Comparison of ENCODE assay signal across 8 cellular contexts in the genomic region with DNA sequence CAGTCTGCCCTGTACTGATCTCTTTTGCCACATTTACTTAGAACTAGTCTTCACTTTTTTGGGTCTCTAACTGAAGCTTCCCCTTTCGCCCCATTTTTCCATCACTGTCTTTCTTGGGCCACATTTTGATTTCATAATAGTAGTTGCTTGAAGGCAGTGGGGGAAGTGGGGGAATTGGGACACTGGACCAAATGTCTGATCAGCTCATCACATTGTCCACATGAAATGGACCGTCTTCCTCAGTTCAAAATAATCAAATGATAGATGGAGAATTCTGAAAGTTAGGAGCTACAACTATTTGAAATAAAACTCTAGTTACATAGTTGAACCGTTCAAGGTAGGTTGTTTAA. TPM values are rescaled to one million over a fixed set of nuclear protein-coding genes. Genes with fewer than 3 reads are reported as not detected.
DNase-seq lines count a peak whose midpoint lies in the region; ATAC-seq and TF ChIP-seq lines count a peak whose summit lies in the region.

No MANE protein-coding gene starts in this region.

- H3K79me2 ChIP-seq in SU-DHL-6 (ENCODE audit: insufficient read depth, low read length), result peaks cover 55% of the 10 kb centered on the region

- DNase-seq in H7 (no peak), NCI-H2029 treated with DMSO at 0.1 percent for 48 hours (lab: John Stamatoyannopoulos, UW) (no peak), GOT3 (lab: John Stamatoyannopoulos, UW) (no peak), UCSD-AML1 (lab: John Stamatoyannopoulos, UW; ENCODE audit: unreplicated experiment) (no peak)

- H3K4me2 ChIP-seq in SU-DHL-6 (ENCODE audit: low read depth, low read length, poor library complexity, severe bottlenecking) (peak overlapping the region; percentile 90), skeletal muscle satellite cell (ENCODE audit: low read length) (peak overlapping the region; percentile 89)

- H3K9me3 ChIP-seq in SU-DHL-6 (ENCODE audit: insufficient read depth, low read length) (peaks cover 12% of the 10 kb centered on the region; the same call in 1 of the 2 replicates), gastroesophageal sphincter (no peaks in the 10 kb centered on the region), skeletal muscle satellite cell (replicated peaks; ENCODE audit: low read length) (no peaks in the 10 kb centered on the region)

- H3K27ac ChIP-seq in SU-DHL-6 (ENCODE audit: low read depth, low read length) (peak overlapping the region; percentile 56), gastroesophageal sphincter (peak overlapping the region; percentile 92 to 97 (median 94))

- H3K9me2 ChIP-seq in SU-DHL-6 (replicated peaks; ENCODE audit: insufficient read depth, low read length), result no peaks in the 10 kb centered on the region

- H2AFZ ChIP-seq in SU-DHL-6 (ENCODE audit: low read depth, low read length, severe bottlenecking), result peak overlapping the region; percentile 68

- peak; percentile 19 for ATAC-seq in gastroesophageal sphincter
- ATAC-seq in GM21515 (IDR thresholded peaks at IDR 0.05; ENCODE audit: unreplicated experiment), result no peak

- no peaks in the 10 kb centered on the region for H3K27me3 ChIP-seq in H7 (ENCODE audit: control insufficient read depth, insufficient read depth, low read length)
- no peaks in the 10 kb centered on the region for H3K27me3 ChIP-seq in SU-DHL-6 (ENCODE audit: low read length)
- H3K27me3 ChIP-seq in gastroesophageal sphincter, result no peaks in the 10 kb centered on the region
- no peaks in the 10 kb centered on the region for H3K27me3 ChIP-seq in skeletal muscle satellite cell (ENCODE audit: control insufficient read depth, insufficient read depth, low read length)

- H3K36me3 ChIP-seq in H7 (replicated peaks; ENCODE audit: control insufficient read depth, insufficient read depth, low read length) (no peaks in the 10 kb centered on the region), SU-DHL-6 (ENCODE audit: low read length) (peaks cover 25% of the 10 kb centered on the region), gastroesophageal sphincter (peaks cover 0 to 11% of the 10 kb centered on the region in 2 donors), skeletal muscle satellite cell (ENCODE audit: insufficient read depth, low read length) (peaks cover 13% of the 10 kb centered on the region)

- H3K4me3 ChIP-seq in H7 (ENCODE audit: insufficient read depth, low read depth, low read length) (peak overlapping the region; percentile 96), SU-DHL-6 (ENCODE audit: insufficient read depth, low read length, poor library complexity, severe bottlenecking) (peak overlapping the region; percentile 72), gastroesophageal sphincter (peak overlapping the region; percentile 84 to 90), skeletal muscle satellite cell (ENCODE audit: low read length) (peak overlapping the region; percentile 95)

- no peak for TF ChIP-seq EP300 in gastroesophageal sphincter (IDR thresholded peaks at IDR 0.05)

- H3K4me1 ChIP-seq in gastroesophageal sphincter (peaks cover 4 to 48% (median 8%) of the 10 kb centered on the region in 3 donors), skeletal muscle satellite cell (ENCODE audit: control insufficient read depth, insufficient read depth, low read length) (peaks cover 22% of the 10 kb centered on the region)

- WGBS in gastroesophageal sphincter (ENCODE audit: low coverage in 1 of 2), 2 donors, result 4 to 8% methylated on average over 3 of the region's 3 CpGs

- no peak for TF ChIP-seq POLR2A in gastroesophageal sphincter (IDR thresholded peaks at IDR 0.05)

- H4K20me1 ChIP-seq in SU-DHL-6 (ENCODE audit: low read depth, low read length), result peaks cover 5% of the 10 kb centered on the region; the same call in 1 of the 2 replicates

- 0 out of 2 replicates have a peak, but pooled peaks cover 3% of the 10 kb centered on the region for H3F3A ChIP-seq in SU-DHL-6 (ENCODE audit: insufficient read depth)

- TF ChIP-seq CTCF in SU-DHL-6 (IDR thresholded peaks at IDR 0.05; ENCODE audit: insufficient read depth, low read length, poor library complexity, severe bottlenecking) (no peak), gastroesophageal sphincter (IDR thresholded peaks at IDR 0.05) (no peak)

- H3K9ac ChIP-seq in SU-DHL-6 (ENCODE audit: low read length) (peak overlapping the region; percentile 77), skeletal muscle satellite cell (ENCODE audit: low read depth, low read length) (peak overlapping the region; percentile 99)

RNA-seq across cellular contexts. Expression of gene PDCD6IP, which starts 0.7 kb away (rescaled TPM):
- total RNA-seq in H7 (2014; rRNA removed; shearing (Covaris generic)), result 74.4 and 84.6 TPM in 2 replicates
- total RNA-seq in gastroesophageal sphincter, result 100 to 1,000 TPM; 151 to 290 (median 186) TPM
- 226 and 272 TPM in 2 replicates for total RNA-seq in skeletal muscle satellite cell (2012; rRNA removed)
